1 cellular context compared by ENCODE assay signal in the genomic region with DNA sequence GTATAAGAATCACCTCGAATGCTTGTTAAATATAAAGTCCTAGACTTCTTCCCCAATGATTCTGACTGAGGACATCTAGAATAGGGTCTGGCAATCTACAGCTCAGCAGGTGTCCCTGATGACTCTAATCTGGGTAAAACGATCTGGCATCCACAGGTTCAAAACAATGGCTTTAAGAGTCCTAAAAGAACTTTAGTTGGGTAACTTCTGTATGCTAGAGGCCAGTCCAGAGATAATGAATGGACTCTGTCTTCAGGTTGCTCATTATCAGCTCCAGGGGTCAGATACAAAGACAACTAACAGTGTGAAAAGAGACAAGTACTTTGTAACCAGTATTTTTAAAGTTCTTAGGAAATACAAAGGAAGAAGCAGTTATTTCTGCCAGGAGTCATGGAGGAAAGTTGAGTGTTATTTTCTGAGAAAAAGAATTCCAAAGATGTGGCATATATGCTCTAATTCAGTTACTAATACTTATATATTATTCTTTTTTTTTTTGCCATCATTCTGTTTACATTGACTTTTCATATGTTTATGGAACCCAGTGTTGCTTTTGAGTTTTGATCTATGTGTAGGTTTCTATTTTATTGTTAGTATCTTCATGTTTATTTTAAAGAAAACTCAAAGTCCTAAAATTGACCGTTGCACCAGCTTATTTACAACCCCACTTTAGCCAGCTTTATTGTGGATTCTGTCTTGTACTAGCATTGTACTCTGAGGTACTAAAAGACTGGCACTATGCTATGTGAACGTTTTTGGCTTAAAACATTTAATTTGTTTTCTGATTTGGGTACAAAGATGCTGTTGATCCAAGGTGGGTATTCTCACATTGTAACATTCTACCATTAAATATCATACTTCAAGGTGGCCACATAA.
TF ChIP-seq lines count a peak whose summit lies in the region.

No MANE protein-coding gene starts in this region.

TF ChIP-seq in GM23338, 12 proteins besides CTCF, POLR2A, EP300 and RAD21:
- TF ChIP-seq ZNF114 (CRISPR knock-in tag; IDR thresholded peaks at IDR 0.05) (no peak), CREB1 (CRISPR knock-in tag; IDR thresholded peaks at IDR 0.05; ENCODE audit: low read depth) (no peak), EZH2 (IDR thresholded peaks at IDR 0.05; ENCODE audit: low read depth, unreplicated experiment) (no peak), EZH2phosphoT487 (IDR thresholded peaks at IDR 0.05; ENCODE audit: unreplicated experiment) (no peak), POLR2AphosphoS5 (IDR thresholded peaks at IDR 0.05; ENCODE audit: low read depth) (no peak), JUNB (IDR thresholded peaks at IDR 0.05; ENCODE audit: unreplicated experiment) (no peak), NANOG (IDR thresholded peaks at IDR 0.05; ENCODE audit: borderline replicate concordance) (no peak), STAT1 (IDR thresholded peaks at IDR 0.05; ENCODE audit: unreplicated experiment) (no peak), ZNF331 (CRISPR knock-in tag; IDR thresholded peaks at IDR 0.05; ENCODE audit: low read depth) (no peak)
- TF ChIP-seq, protein P1, sequence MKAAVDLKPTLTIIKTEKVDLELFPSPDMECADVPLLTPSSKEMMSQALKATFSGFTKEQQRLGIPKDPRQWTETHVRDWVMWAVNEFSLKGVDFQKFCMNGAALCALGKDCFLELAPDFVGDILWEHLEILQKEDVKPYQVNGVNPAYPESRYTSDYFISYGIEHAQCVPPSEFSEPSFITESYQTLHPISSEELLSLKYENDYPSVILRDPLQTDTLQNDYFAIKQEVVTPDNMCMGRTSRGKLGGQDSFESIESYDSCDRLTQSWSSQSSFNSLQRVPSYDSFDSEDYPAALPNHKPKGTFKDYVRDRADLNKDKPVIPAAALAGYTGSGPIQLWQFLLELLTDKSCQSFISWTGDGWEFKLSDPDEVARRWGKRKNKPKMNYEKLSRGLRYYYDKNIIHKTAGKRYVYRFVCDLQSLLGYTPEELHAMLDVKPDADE (IDR thresholded peaks at IDR 0.05) = no peak
- TF ChIP-seq, protein P2, sequence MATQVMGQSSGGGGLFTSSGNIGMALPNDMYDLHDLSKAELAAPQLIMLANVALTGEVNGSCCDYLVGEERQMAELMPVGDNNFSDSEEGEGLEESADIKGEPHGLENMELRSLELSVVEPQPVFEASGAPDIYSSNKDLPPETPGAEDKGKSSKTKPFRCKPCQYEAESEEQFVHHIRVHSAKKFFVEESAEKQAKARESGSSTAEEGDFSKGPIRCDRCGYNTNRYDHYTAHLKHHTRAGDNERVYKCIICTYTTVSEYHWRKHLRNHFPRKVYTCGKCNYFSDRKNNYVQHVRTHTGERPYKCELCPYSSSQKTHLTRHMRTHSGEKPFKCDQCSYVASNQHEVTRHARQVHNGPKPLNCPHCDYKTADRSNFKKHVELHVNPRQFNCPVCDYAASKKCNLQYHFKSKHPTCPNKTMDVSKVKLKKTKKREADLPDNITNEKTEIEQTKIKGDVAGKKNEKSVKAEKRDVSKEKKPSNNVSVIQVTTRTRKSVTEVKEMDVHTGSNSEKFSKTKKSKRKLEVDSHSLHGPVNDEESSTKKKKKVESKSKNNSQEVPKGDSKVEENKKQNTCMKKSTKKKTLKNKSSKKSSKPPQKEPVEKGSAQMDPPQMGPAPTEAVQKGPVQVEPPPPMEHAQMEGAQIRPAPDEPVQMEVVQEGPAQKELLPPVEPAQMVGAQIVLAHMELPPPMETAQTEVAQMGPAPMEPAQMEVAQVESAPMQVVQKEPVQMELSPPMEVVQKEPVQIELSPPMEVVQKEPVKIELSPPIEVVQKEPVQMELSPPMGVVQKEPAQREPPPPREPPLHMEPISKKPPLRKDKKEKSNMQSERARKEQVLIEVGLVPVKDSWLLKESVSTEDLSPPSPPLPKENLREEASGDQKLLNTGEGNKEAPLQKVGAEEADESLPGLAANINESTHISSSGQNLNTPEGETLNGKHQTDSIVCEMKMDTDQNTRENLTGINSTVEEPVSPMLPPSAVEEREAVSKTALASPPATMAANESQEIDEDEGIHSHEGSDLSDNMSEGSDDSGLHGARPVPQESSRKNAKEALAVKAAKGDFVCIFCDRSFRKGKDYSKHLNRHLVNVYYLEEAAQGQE (IDR thresholded peaks at IDR 0.05; ENCODE audit: unreplicated experiment) = no peak
- TF ChIP-seq, protein P3, sequence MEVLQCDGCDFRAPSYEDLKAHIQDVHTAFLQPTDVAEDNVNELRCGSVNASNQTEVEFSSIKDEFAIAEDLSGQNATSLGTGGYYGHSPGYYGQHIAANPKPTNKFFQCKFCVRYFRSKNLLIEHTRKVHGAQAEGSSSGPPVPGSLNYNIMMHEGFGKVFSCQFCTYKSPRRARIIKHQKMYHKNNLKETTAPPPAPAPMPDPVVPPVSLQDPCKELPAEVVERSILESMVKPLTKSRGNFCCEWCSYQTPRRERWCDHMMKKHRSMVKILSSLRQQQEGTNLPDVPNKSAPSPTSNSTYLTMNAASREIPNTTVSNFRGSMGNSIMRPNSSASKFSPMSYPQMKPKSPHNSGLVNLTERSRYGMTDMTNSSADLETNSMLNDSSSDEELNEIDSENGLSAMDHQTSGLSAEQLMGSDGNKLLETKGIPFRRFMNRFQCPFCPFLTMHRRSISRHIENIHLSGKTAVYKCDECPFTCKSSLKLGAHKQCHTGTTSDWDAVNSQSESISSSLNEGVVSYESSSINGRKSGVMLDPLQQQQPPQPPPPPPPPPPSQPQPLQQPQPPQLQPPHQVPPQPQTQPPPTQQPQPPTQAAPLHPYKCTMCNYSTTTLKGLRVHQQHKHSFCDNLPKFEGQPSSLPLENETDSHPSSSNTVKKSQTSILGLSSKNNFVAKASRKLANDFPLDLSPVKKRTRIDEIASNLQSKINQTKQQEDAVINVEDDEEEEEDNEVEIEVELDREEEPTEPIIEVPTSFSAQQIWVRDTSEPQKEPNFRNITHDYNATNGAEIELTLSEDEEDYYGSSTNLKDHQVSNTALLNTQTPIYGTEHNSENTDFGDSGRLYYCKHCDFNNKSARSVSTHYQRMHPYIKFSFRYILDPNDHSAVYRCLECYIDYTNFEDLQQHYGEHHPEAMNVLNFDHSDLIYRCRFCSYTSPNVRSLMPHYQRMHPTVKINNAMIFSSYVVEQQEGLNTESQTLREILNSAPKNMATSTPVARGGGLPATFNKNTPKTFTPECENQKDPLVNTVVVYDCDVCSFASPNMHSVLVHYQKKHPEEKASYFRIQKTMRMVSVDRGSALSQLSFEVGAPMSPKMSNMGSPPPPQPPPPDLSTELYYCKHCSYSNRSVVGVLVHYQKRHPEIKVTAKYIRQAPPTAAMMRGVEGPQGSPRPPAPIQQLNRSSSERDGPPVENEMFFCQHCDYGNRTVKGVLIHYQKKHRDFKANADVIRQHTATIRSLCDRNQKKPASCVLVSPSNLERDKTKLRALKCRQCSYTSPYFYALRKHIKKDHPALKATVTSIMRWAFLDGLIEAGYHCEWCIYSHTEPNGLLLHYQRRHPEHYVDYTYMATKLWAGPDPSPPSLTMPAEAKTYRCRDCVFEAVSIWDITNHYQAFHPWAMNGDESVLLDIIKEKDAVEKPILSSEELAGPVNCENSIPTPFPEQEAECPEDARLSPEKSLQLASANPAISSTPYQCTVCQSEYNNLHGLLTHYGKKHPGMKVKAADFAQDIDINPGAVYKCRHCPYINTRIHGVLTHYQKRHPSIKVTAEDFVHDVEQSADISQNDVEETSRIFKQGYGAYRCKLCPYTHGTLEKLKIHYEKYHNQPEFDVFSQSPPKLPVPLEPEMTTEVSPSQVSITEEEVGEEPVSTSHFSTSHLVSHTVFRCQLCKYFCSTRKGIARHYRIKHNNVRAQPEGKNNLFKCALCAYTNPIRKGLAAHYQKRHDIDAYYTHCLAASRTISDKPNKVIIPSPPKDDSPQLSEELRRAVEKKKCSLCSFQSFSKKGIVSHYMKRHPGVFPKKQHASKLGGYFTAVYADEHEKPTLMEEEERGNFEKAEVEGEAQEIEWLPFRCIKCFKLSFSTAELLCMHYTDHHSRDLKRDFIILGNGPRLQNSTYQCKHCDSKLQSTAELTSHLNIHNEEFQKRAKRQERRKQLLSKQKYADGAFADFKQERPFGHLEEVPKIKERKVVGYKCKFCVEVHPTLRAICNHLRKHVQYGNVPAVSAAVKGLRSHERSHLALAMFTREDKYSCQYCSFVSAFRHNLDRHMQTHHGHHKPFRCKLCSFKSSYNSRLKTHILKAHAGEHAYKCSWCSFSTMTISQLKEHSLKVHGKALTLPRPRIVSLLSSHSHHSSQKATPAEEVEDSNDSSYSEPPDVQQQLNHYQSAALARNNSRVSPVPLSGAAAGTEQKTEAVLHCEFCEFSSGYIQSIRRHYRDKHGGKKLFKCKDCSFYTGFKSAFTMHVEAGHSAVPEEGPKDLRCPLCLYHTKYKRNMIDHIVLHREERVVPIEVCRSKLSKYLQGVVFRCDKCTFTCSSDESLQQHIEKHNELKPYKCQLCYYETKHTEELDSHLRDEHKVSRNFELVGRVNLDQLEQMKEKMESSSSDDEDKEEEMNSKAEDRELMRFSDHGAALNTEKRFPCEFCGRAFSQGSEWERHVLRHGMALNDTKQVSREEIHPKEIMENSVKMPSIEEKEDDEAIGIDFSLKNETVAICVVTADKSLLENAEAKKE (CRISPR knock-in tag; IDR thresholded peaks at IDR 0.05) = no peak
